8 cellular contexts compared by ENCODE assay signal in the genomic region with DNA sequence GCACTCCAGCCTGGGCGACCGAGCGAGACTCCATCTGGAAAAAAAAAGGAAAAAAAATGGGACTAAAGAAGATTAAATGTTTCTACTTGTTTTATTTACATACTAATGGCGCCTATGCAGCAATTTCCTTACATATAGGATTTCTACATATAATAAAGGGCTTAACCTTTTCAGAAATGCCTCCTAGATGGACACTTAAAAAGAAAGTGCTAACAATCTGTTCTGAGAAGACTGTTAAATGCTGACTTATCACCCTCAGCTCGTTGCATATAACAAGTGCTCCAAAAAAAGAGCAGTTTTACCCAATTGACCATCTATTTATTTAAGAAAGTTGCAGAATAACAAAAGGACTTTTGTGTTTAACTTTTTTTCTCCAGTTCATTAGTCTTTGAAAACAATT.
"Had no signal": no experiment of that assay in that cellular context is flagged by ENCODE, and none has a peak within 500 bp of the region (broad histone marks: within the 10 kb centered on the region; RNA-seq: fewer than 3 reads in every experiment).

No MANE protein-coding gene starts in this region.

- FAIRE-seq: HTR-8/SVneo, K562 had no signal

- H3K9me3 ChIP-seq: HAP-1 had no signal

- H3K9ac ChIP-seq: GM23248 had no signal

- H3K36me3 ChIP-seq: HAP-1 had no signal

- H3K4me3 ChIP-seq: GM23248, HAP-1, K562 had no signal

- DNase-seq: GM23248, GOT3, H7, IMR-90, KG1 had no signal

- H2AFZ ChIP-seq: GM23248 had no signal

- H3K27ac ChIP-seq: GM23248 had no signal
